1 cellular context compared by ENCODE assay signal in genomic region chr20:62782149-62782892, GRCh38.
TF ChIP-seq lines count a peak whose summit lies in the region.

No MANE protein-coding gene starts in this region.

TF ChIP-seq in K562, 482 proteins besides CTCF, POLR2A, EP300 and RAD21:
- TF ChIP-seq MLLT1 (IDR thresholded peaks at IDR 0.05) (no peak), ZNF77 (CRISPR knock-in tag; IDR thresholded peaks at IDR 0.05) (no peak), RBM17 (IDR thresholded peaks at IDR 0.05; ENCODE audit: borderline replicate concordance, low read depth, low read length) (no peak), ZNF436 (CRISPR knock-in tag; IDR thresholded peaks at IDR 0.05) (no peak), CCNT2 (IDR thresholded peaks at IDR 0.05; ENCODE audit: borderline replicate concordance, extremely low read depth, insufficient read length, low read depth, low read length) (no peak), BCLAF1 (IDR thresholded peaks at IDR 0.05; ENCODE audit: borderline replicate concordance in 1 of 2, control insufficient read depth in 1 of 2, low read depth in 2 of 2, low read length in 1 of 2) (no peak), ZNF239 (CRISPR knock-in tag; IDR thresholded peaks at IDR 0.05) (no peak), ZSCAN32 (CRISPR knock-in tag; IDR thresholded peaks at IDR 0.05) (no peak), ELF2 (CRISPR knock-in tag; IDR thresholded peaks at IDR 0.05) (no peak), NFYB (IDR thresholded peaks at IDR 0.05; ENCODE audit: extremely low read depth, insufficient read length) (peak; percentile 33), DLX4 (CRISPR knock-in tag; IDR thresholded peaks at IDR 0.05) (no peak), E2F3 (CRISPR knock-in tag; IDR thresholded peaks at IDR 0.05) (no peak), ZNF408 (CRISPR knock-in tag; IDR thresholded peaks at IDR 0.05; ENCODE audit: low read depth) (no peak), RCOR1 (IDR thresholded peaks at IDR 0.05; ENCODE audit: borderline replicate concordance in 1 of 2, low read depth in 2 of 2, low read length in 2 of 2) (0 out of 4 replicates have a peak, but pooled peaks of 1 of the 2 experiments have one; percentile 9), ZNF3 (CRISPR knock-in tag; IDR thresholded peaks at IDR 0.05) (no peak), FIP1L1 (IDR thresholded peaks at IDR 0.05; ENCODE audit: low read depth, low read length, poor library complexity, severe bottlenecking) (no peak), EZH2 (IDR thresholded peaks at IDR 0.05; ENCODE audit: borderline replicate concordance, low read depth, low read length) (no peak), ZNF431 (CRISPR knock-in tag; IDR thresholded peaks at IDR 0.05) (no peak), PKNOX1 (IDR thresholded peaks at IDR 0.05) (peak; percentile 32; the same call in 1 of the 2 replicates), PRDM10 (IDR thresholded peaks at IDR 0.05; ENCODE audit: partially characterized antibody) (peak; percentile 25)
